ENCODE assay signal across 21 cellular contexts in the genomic region with DNA sequence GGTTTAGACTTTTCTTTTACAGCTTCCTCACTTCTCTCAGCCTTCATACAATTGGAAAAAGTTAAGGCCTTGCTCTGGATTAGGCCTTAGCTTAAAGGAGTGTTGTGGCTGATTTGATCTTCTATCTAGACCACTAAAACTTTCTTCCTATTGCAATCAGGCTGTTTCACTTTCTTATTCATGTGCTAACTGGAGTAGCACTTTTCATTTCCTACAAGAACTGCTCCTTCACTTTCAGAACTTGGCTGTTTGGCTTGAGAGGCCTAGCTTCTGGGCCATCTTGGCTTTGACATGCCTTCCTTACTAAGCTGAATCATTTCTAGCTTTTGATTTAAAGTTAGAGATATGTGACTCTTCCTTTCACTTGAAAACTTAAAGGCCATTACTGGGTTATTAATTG.
DNase-seq lines count a peak whose midpoint lies in the region; ATAC-seq lines count a peak whose summit lies in the region.
"Had no signal": no experiment of that assay in that cellular context is flagged by ENCODE, and none has a peak within 500 bp of the region (broad histone marks: within the 10 kb centered on the region; RNA-seq: fewer than 3 reads in every experiment).

No MANE protein-coding gene starts in this region.

- DNase-seq in stimulated activated naive CD8-positive, alpha-beta T cell treated with anti-CD3 and anti-CD28 coated beads, Interleukin-15, Interleukin-2, amounts not matched to agents 100 U/mL and 50 U/mL, for 24 hours: no peak
- DNase-seq in NOMO-1 (lab: John Stamatoyannopoulos, UW; ENCODE audit: unreplicated experiment in 2 of 2): no peak
- DNase-seq in DMS 273 treated with DMSO at 0.1 percent for 48 hours (lab: John Stamatoyannopoulos, UW): no peak
- DNase-seq in NCI-H187 treated with DMSO at 0.1 percent for 48 hours (lab: John Stamatoyannopoulos, UW): no peak
- DNase-seq: ACHN; activated CD8-positive, alpha-beta T cell treated with anti-CD3 and anti-CD28 coated beads for 36 hours; activated naive CD4-positive, alpha-beta T cell; activated T-cell treated with anti-CD3 and anti-CD28 coated beads, Interleukin-2, amount 50 U/mL, for 1 hour; anterior cingulate cortex; Calu3; foreskin keratinocyte; H7; hippocampal formation; NCI-H1930; NCI-H446; stimulated activated CD4-positive, alpha-beta T cell treated with anti-CD3 and anti-CD28 coated beads, Interleukin-2, amount 100 ng/mL, for 24 hours; stimulated activated naive B cell treated with anti-CD40 and anti-IgM and Interleukin-4, amounts not matched to agents 10 μg/mL and 1 μg/mL and 100 μg/mL, for 72 hours had no signal

- ATAC-seq in GM18511 (IDR thresholded peaks at IDR 0.05; ENCODE audit: unreplicated experiment): peak; percentile 80
- peak; percentile 67 for ATAC-seq in GM19395 (IDR thresholded peaks at IDR 0.05; ENCODE audit: unreplicated experiment)
- ATAC-seq in HG02623 (IDR thresholded peaks at IDR 0.05; ENCODE audit: unreplicated experiment): peak; percentile 73
- ATAC-seq in HG03432 (IDR thresholded peaks at IDR 0.05; ENCODE audit: unreplicated experiment): peak; percentile 65
- ATAC-seq in stimulated activated naive CD8-positive, alpha-beta T cell treated with anti-CD3 and anti-CD28 coated beads, Interleukin-15, Interleukin-2, amounts not matched to agents 100 U/mL and 50 U/mL, for 24 hours: no peak
- ATAC-seq: activated CD8-positive, alpha-beta T cell treated with anti-CD3 and anti-CD28 coated beads for 36 hours; foreskin keratinocyte; stimulated activated naive B cell treated with anti-CD40 and anti-IgM and Interleukin-4, amounts not matched to agents 10 μg/mL and 1 μg/mL and 100 μg/mL, for 72 hours had no signal
